In the genomic region with DNA sequence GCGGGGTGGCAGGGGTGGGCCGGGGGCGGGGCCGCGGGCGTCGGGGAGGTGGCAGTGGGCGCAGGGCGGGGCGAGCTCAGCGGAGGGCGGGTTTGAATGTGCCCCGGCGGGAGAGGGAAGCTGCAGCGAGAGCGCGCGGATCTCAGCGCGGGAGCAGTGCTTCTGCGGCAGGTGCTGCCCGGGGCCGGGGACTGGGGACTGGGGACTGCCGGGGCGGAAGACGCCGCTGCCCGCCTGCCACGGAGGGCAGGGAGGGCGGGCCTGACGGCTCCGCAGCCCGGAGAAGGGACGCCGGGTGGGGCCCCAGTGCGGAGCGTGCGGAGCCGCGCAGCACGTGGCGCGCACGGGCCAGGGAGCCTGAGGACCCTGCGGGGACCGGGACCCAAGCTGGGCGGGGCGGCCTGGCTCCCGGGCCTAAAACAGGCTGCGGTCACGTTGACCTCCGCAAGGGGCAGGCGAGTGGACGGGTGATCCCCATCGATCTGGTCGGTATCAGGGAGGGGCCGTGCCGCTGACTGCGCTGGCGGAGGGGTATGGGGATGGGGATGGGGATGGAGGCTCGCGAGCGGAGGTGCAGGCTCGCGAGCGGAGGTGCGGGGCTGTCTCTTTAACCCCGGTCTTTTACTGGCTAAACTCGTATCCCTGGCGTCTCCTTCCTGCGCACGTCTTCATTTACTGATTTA, we compare ENCODE assay signal across 8 cellular contexts. TPM values are rescaled to one million over a fixed set of nuclear protein-coding genes. Genes with fewer than 3 reads are reported as not detected.
A peak's percentile ranks its signal among the peaks of the same experiment; 100 is the strongest.
DNase-seq lines count a peak whose midpoint lies in the region; ATAC-seq and TF ChIP-seq lines count a peak whose summit lies in the region.

Gene SLC29A1, plus strand, starts transcription at position 125 of the 683 bp plus-strand sequence. CDS start 3,719 bp downstream, outside the sequence.

- peaks cover 57% of the 10 kb centered on the region for H3K4me1 Mint-ChIP-seq in neural progenitor cell

- DNase-seq in KBM-7 (peak; percentile 75), SHP77 (lab: John Stamatoyannopoulos, UW) (peak; percentile 43 to 76), foreskin fibroblast (peak; percentile 54 to 84), neural progenitor cell (ENCODE audit: low spot score) (peak; percentile 89)
- peak; percentile 81 for DNase-seq in activated effector memory CD4-positive, alpha-beta T cell treated with Interleukin-2 at 50 U/mL for 16 hours

- H3K9me3 ChIP-seq in neural progenitor cell (ENCODE audit: low read depth), result no peaks in the 10 kb centered on the region

- peaks cover 3% of the 10 kb centered on the region for H3K27me3 Mint-ChIP-seq in neural progenitor cell (ENCODE audit: insufficient read depth, low read depth)

- no peaks in the 10 kb centered on the region for H3K36me3 ChIP-seq in neural progenitor cell

- H2AFZ ChIP-seq in neural progenitor cell (replicated peaks), result peak within 1 kb of the TSS; percentile 64

- no peaks in the 10 kb centered on the region for H3K9me3 Mint-ChIP-seq in neural progenitor cell

- H3K4me1 ChIP-seq in neural progenitor cell, result peaks cover 54% of the 10 kb centered on the region

- H3K4me2 ChIP-seq in neural progenitor cell, result peak within 1 kb of the TSS; percentile 86

- H3K4me3 Mint-ChIP-seq in neural progenitor cell, result peak within 1 kb of the TSS; percentile 92

- peak; percentile 48 for ATAC-seq in GM19452 (IDR thresholded peaks at IDR 0.05; ENCODE audit: unreplicated experiment)

- TF ChIP-seq CTCF in C4-2B (conservative IDR thresholded peaks at IDR 0.05), result no peak; the same call in 1 of the 2 replicates
- TF ChIP-seq CTCF in foreskin fibroblast (IDR thresholded peaks at IDR 0.05; ENCODE audit: low read depth, low read length), result no peak
- peak; percentile 47 for TF ChIP-seq CTCF in neural progenitor cell (IDR thresholded peaks at IDR 0.05)
- TF ChIP-seq CTCF in subcutaneous adipose tissue (IDR thresholded peaks at IDR 0.05; ENCODE audit: low read depth), result no peak

- H3K27ac ChIP-seq in C4-2B (peak within 1 kb of the TSS; percentile 75), neural progenitor cell (no peak within 1 kb of the TSS)

- H4K20me1 ChIP-seq in neural progenitor cell (ENCODE audit: low read depth), result peaks cover 41% of the 10 kb centered on the region

- H3K9ac ChIP-seq in neural progenitor cell, result no peak within 1 kb of the TSS

- H3K36me3 Mint-ChIP-seq in neural progenitor cell, result peaks cover 3% of the 10 kb centered on the region

- H3K79me2 ChIP-seq in neural progenitor cell (ENCODE audit: low read depth), result peaks cover 31% of the 10 kb centered on the region

- peak within 1 kb of the TSS; percentile 34 for H3K27ac Mint-ChIP-seq in neural progenitor cell

- H3F3A ChIP-seq in neural progenitor cell (ENCODE audit: low read depth), result peaks cover 55% of the 10 kb centered on the region

- in situ Hi-C loops in KBM-7 (cut with MboI; ENCODE audit: low pct_unique_long_range_greater_than_20kb, low sequenced_read_pairs), result no loop called here

- H3K4me3 ChIP-seq in foreskin fibroblast (ENCODE audit: low read depth in 1 of 2, low read length in 2 of 2) (peak within 1 kb of the TSS; percentile 50 to 59), neural progenitor cell (peak within 1 kb of the TSS; percentile 57)

- peaks cover 1% of the 10 kb centered on the region for H3K27me3 ChIP-seq in neural progenitor cell

RNA-seq across cellular contexts. Expression of gene SLC29A1, which starts in this region (rescaled TPM):
- total RNA-seq in neural progenitor cell (ENCODE audit: low replicate concordance) (34.8 and 69.7 TPM in 2 replicates), subcutaneous adipose tissue (100 to 1,000 TPM in 2 of 4 donors, 10 to 100 TPM in 2; 86.3 to 150 (median 113) TPM)
